7 cellular contexts compared by ENCODE assay signal in the genomic region with DNA sequence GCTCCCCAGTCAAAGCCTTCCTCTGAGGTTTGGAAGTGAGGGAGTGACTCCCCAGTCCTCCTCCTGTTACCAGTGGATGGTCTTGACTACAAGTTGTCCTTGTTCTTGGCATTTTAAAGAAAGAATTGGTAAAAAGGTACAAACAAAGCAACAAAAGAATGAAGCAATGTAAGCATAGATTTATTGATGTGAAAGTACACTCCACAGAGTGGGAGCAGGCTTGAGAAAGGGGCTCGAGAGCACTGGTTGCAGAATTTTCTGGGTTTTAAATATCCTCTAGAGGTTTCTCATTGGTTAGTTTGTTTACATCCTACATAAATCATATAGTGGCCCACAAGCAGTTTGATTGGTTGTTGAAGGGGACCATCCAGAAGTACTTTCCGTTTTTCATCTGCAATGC. TPM values are rescaled to one million over a fixed set of nuclear protein-coding genes. Genes with fewer than 3 reads are reported as not detected.
"Had no signal": no experiment of that assay in that cellular context is flagged by ENCODE, and none has a peak within 500 bp of the region (broad histone marks: within the 10 kb centered on the region; RNA-seq: fewer than 3 reads in every experiment).

No MANE protein-coding gene starts in this region.

- H3K4me3 ChIP-seq: K562 had no signal

- ATAC-seq: K562 had no signal

- H3K4me1 Mint-ChIP-seq: IgD-negative memory B cell had no signal

- FAIRE-seq: HTR-8/SVneo, K562 had no signal

- DNase-seq: IMR-90, KBM-7 had no signal

- H3K27ac ChIP-seq: HL-60 had no signal

- H3K27ac Mint-ChIP-seq: IgD-negative memory B cell had no signal

RNA-seq across cellular contexts. Expression of gene GLYATL1, which starts 22.7 kb away (rescaled TPM):
- total RNA-seq: HT-29, K562 had no signal
- polyA plus RNA-seq: IgD-negative memory B cell, K562 had no signal
